ENCODE assay signal across 8 cellular contexts in the genomic region with DNA sequence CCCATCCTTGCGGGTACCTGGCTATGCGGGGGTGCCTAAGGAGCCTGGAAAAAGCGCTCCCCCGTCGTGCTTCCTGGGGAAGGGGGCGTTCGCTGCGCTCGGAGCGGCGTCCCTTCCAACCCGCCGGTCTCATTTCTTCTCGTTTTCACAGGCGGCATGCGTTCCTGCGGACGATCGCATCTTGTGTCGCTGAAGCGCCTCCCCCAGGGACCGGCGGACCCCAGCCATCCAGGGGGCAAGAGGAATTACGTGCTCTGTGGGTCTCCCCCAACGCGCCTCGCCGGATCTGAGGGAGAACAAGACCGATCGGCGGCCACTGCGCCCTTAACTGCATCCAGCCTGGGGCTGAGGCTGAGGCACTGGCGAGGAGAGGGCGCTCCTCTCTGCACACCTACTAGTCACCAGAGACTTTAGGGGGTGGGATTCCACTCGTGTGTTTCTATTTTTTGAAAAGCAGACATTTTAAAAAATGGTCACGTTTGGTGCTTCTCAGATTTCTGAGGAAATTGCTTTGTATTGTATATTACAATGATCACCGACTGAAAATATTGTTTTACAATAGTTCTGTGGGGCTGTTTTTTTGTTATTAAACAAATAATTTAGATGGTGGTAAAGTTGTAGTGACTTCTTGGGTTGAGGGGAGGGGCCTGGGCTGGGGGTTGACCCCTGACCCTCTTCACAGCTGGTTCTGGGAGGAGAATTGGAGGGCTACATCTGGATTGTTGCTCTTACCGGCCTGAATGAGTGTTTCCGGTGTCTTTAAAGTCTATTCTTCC.
DNase-seq lines count a peak whose midpoint lies in the region; ATAC-seq and TF ChIP-seq lines count a peak whose summit lies in the region.

No MANE protein-coding gene starts in this region.

- H2AFZ ChIP-seq in neuron (ENCODE audit: low read depth, low read length): peak overlapping the region; percentile 4

- no peaks in the 10 kb centered on the region for H3K36me3 ChIP-seq in neuron (ENCODE audit: insufficient read depth, low read length)

- no peak for DNase-seq in AG04449 (ENCODE audit: low read depth, low spot score)
- DNase-seq in HCEC 1CT: peak; percentile 21
- peak; percentile 16 for DNase-seq in activated CD4-positive, alpha-beta T cell treated with anti-CD3 and anti-CD28 coated beads, Interleukin-2, amount 50 U/mL, for 1 hour
- no peak for DNase-seq in fibroblast of mammary gland (ENCODE audit: low read depth)
- DNase-seq in effector CD8-positive, alpha-beta T cell (lab: John Stamatoyannopoulos, UW): no peak
- DNase-seq in medulla oblongata (ENCODE audit: extremely low spot score): no peak

- ATAC-seq in GM21825 (IDR thresholded peaks at IDR 0.05; ENCODE audit: unreplicated experiment): no peak

- TF ChIP-seq CTCF in AG04449 (IDR thresholded peaks at IDR 0.05; ENCODE audit: insufficient read depth, low read length, missing control alignments) (no peak), fibroblast of mammary gland (conservative IDR thresholded peaks at IDR 0.05; ENCODE audit: control insufficient read depth, insufficient read depth, low read depth, low read length) (no peak)

- CTCF ChIA-PET in AG04449 (lab: Yijun Ruan, JAX): interaction anchor here (1.7 to 30.0 kb wide), 4 partner anchors 13 to 116 kb away, joined by 10 to 1856 read pairs (median 85); a partner anchor contains a TSS

- no peaks in the 10 kb centered on the region for H3K9me3 ChIP-seq in neuron (ENCODE audit: low read length)

- peaks cover 36% of the 10 kb centered on the region for H3K4me1 ChIP-seq in neuron (ENCODE audit: insufficient read depth, low read length)

- POLR2A ChIA-PET in AG04449 (lab: Yijun Ruan, JAX): interaction anchor here (0.6 to 3.8 kb wide), 15 partner anchors 13 to 133 kb away, joined by 3 to 51 read pairs (median 6); a partner anchor contains a TSS

- H3K4me3 ChIP-seq in AG04449 (ENCODE audit: low read depth, low read length) (peak overlapping the region; percentile 88), fibroblast of mammary gland (ENCODE audit: control insufficient read depth, low read depth, low read length) (peak overlapping the region; percentile 92), neuron (ENCODE audit: low read length) (peak overlapping the region; percentile 64)

- peaks cover 36% of the 10 kb centered on the region for H3K27me3 ChIP-seq in neuron (ENCODE audit: insufficient read depth, low read length)

Comparison
In these comparisons a context has a peak if more than half of its experiments do, and no peak if none do; other contexts are left out.
1. DNase-seq: peak in HCEC 1CT (single experiment) and activated CD4-positive, alpha-beta T cell treated with anti-CD3 and anti-CD28 coated beads, Interleukin-2, amount 50 U/mL, for 1 hour (single experiment); none in AG04449 (single experiment), fibroblast of mammary gland (single experiment), effector CD8-positive, alpha-beta T cell (single experiment) and medulla oblongata (single experiment).
2. Peak in every context shown above with its lines, with median percentiles within 50 percentile points of each other: H3K4me3 ChIP-seq.